ENCODE assay signal across 25 cellular contexts in genomic region chr12:25023808-25024207, GRCh38.
DNase-seq lines count a peak whose midpoint lies in the region; ATAC-seq and TF ChIP-seq lines count a peak whose summit lies in the region.
"Had no signal": no experiment of that assay in that cellular context is flagged by ENCODE, and none has a peak within 500 bp of the region (broad histone marks: within the 10 kb centered on the region; RNA-seq: fewer than 3 reads in every experiment).

No MANE protein-coding gene starts in this region.

- no peaks in the 10 kb centered on the region for H3K36me3 Mint-ChIP-seq in endodermal cell (ENCODE audit: low read depth)
- H3K36me3 Mint-ChIP-seq: CD4-positive, CD25-positive, alpha-beta regulatory T cell had no signal

- 0 out of 2 replicates have a peak overlapping the region, but pooled peaks have one; percentile 1 for H3K4me2 ChIP-seq in MM.1S (ENCODE audit: low read depth, low read length)
- H3K4me2 ChIP-seq: smooth muscle cell had no signal

- intact Hi-C loops in head of caudate nucleus (cut with DNase I) = no loop called here

- no peak overlapping the region for H3K27ac Mint-ChIP-seq in endodermal cell
- H3K27ac Mint-ChIP-seq: activated CD4-positive, alpha-beta memory T cell treated with anti-CD3 and anti-CD28 coated beads, Interleukin-2, amount 10 ng/mL, durations not matched to agents 7 days and 5 days; CD4-positive, CD25-positive, alpha-beta regulatory T cell had no signal

- H3K4me1 Mint-ChIP-seq in endodermal cell = no peaks in the 10 kb centered on the region
- H3K4me1 Mint-ChIP-seq: activated CD4-positive, alpha-beta memory T cell treated with anti-CD3 and anti-CD28 coated beads, Interleukin-2, amount 10 ng/mL, durations not matched to agents 7 days and 5 days; CD4-positive, CD25-positive, alpha-beta regulatory T cell had no signal

- H3K27ac ChIP-seq in MM.1S (ENCODE audit: low read length) (peak overlapping the region; percentile 31; the same call in 1 of the 2 replicates), endodermal cell (ENCODE audit: low read depth, low read length) (no peak overlapping the region)
- H3K27ac ChIP-seq: coronary artery, thoracic aorta, vagina had no signal

- H3K9me3 ChIP-seq in MM.1S (replicated peaks; ENCODE audit: insufficient read depth, low read length) = no peaks in the 10 kb centered on the region
- H3K9me3 ChIP-seq in endodermal cell (ENCODE audit: control insufficient read depth, low read length) = peaks cover 12% of the 10 kb centered on the region
- H3K9me3 ChIP-seq: thoracic aorta, vagina had no signal

- no peaks in the 10 kb centered on the region for H3K27me3 Mint-ChIP-seq in endodermal cell (ENCODE audit: insufficient read depth)

- TF ChIP-seq CTCF in GM12873 (IDR thresholded peaks at IDR 0.05; ENCODE audit: insufficient read depth, low read depth, low read length, missing control alignments) = peak; percentile 17
- TF ChIP-seq CTCF in MM.1S (IDR thresholded peaks at IDR 0.05; ENCODE audit: low read length) = no peak
- TF ChIP-seq CTCF in endodermal cell (conservative IDR thresholded peaks at IDR 0.05) = peak; percentile 55

- DNase-seq in MM.1S (no peak), endodermal cell (no peak), head of caudate nucleus (no peak)
- no peak for DNase-seq in activated T-cell treated with anti-CD3 and anti-CD28 coated beads, Interleukin-2, amount 50 U/mL, for 48 hours
- DNase-seq: activated CD4-positive, alpha-beta memory T cell treated with anti-CD3 and anti-CD28 coated beads, Interleukin-2, amount 10 ng/mL, durations not matched to agents 7 days and 5 days; activated gamma-delta T cell treated with Interleukin-2 at 50 U/mL for 16 hours; activated T-cell treated with anti-CD3 and anti-CD28 coated beads for 4 hours; CD4-positive, CD25-positive, alpha-beta regulatory T cell; GDM1; NCI-H1694; PC-3; retina; SHP77; stimulated activated CD4-positive, alpha-beta T cell treated with anti-CD3 and anti-CD28 coated beads, Interleukin-2, amount 100 ng/mL, for 48 hours; stimulated activated naive CD4-positive, alpha-beta T cell treated with Interleukin-2 at 50 U/mL for 16 hours had no signal

- no peaks in the 10 kb centered on the region for H3K27me3 ChIP-seq in MM.1S (replicated peaks; ENCODE audit: insufficient read depth, low read length)
- no peaks in the 10 kb centered on the region for H3K27me3 ChIP-seq in endodermal cell (ENCODE audit: control insufficient read depth, insufficient read depth, low read length, poor library complexity, severe bottlenecking)
- H3K27me3 ChIP-seq: vagina had no signal

- H3K4me3 ChIP-seq in MM.1S (ENCODE audit: low read length) = no peak overlapping the region
- H3K4me3 ChIP-seq in endodermal cell (ENCODE audit: low read length) = no peak overlapping the region
- H3K4me3 ChIP-seq: coronary artery, lung, smooth muscle cell, thoracic aorta, vagina had no signal

- H3K9ac ChIP-seq in MM.1S (ENCODE audit: low read length) = no peak overlapping the region
- H3K9ac ChIP-seq in endodermal cell (ENCODE audit: extremely low read depth, low read length, poor library complexity, severe bottlenecking) = no peak overlapping the region

- no peaks in the 10 kb centered on the region for H3K36me3 ChIP-seq in MM.1S (replicated peaks; ENCODE audit: insufficient read depth, low read length)
- H3K36me3 ChIP-seq in endodermal cell (ENCODE audit: control insufficient read depth, insufficient read depth, low read length) = no peaks in the 10 kb centered on the region
- H3K36me3 ChIP-seq: thoracic aorta, vagina had no signal

- peaks cover 12% of the 10 kb centered on the region; the same call in 1 of the 2 replicates for H3F3A ChIP-seq in MM.1S (ENCODE audit: insufficient read depth, low read length)

- H3K9me3 Mint-ChIP-seq in endodermal cell = peaks cover 15% of the 10 kb centered on the region
- H3K9me3 Mint-ChIP-seq: activated CD4-positive, alpha-beta memory T cell treated with anti-CD3 and anti-CD28 coated beads, Interleukin-2, amount 10 ng/mL, durations not matched to agents 7 days and 5 days had no signal

- no peaks in the 10 kb centered on the region for H3K9me2 ChIP-seq in MM.1S (replicated peaks; ENCODE audit: insufficient read depth, low read length)

- peak; percentile 37 for ATAC-seq in GM21390 (IDR thresholded peaks at IDR 0.05; ENCODE audit: unreplicated experiment)
- no peak for ATAC-seq in GM21825 (IDR thresholded peaks at IDR 0.05; ENCODE audit: unreplicated experiment)
- no peak for ATAC-seq in GM19023 (IDR thresholded peaks at IDR 0.05; ENCODE audit: unreplicated experiment)
- ATAC-seq: activated CD4-positive, CD25-positive, alpha-beta regulatory T cell treated with anti-CD3 and anti-CD28 coated beads, Interleukin-2, amount 50 U/mL, for 24 hours; PC-3 had no signal

- no peak overlapping the region for H2AFZ ChIP-seq in MM.1S (ENCODE audit: low read length)

- WGBS in endodermal cell (ENCODE audit: insufficient coverage in 1 of 2, insufficient read length in 1 of 2), 2 experiments = 86 to 94% methylated on average over 4 of the region's 4 CpGs

- no peak overlapping the region for H3K4me3 Mint-ChIP-seq in endodermal cell
- H3K4me3 Mint-ChIP-seq: activated CD4-positive, alpha-beta memory T cell treated with anti-CD3 and anti-CD28 coated beads, Interleukin-2, amount 10 ng/mL, durations not matched to agents 7 days and 5 days; CD4-positive, CD25-positive, alpha-beta regulatory T cell had no signal

- H4K20me1 ChIP-seq in MM.1S (ENCODE audit: insufficient read depth, low read length) = no peaks in the 10 kb centered on the region

- peaks cover 47% of the 10 kb centered on the region for H3K4me1 ChIP-seq in MM.1S (ENCODE audit: low read length)
- no peaks in the 10 kb centered on the region for H3K4me1 ChIP-seq in endodermal cell (ENCODE audit: control insufficient read depth, insufficient read depth, low read length)
- H3K4me1 ChIP-seq: vagina had no signal

- H3K79me2 ChIP-seq in MM.1S (ENCODE audit: low read length) = no peaks in the 10 kb centered on the region
